8 cellular contexts compared by ENCODE assay signal in genomic region chr16:86554917-86555762, GRCh38. TPM values are rescaled to one million over a fixed set of nuclear protein-coding genes. Genes with fewer than 3 reads are reported as not detected.
DNase-seq lines count a peak whose midpoint lies in the region; ATAC-seq and TF ChIP-seq lines count a peak whose summit lies in the region.

A gene with protein sequence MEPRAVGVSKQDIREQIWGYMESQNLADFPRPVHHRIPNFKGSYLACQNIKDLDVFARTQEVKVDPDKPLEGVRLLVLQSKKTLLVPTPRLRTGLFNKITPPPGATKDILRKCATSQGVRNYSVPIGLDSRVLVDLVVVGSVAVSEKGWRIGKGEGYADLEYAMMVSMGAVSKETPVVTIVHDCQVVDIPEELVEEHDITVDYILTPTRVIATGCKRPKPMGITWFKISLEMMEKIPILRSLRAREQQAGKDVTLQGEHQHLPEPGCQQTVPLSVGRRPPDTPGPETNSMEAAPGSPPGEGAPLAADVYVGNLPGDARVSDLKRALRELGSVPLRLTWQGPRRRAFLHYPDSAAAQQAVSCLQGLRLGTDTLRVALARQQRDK (minus strand): TSS chr16:86555235. CDS start chr16:86555184, 51 bp downstream.

- H3K9me3 ChIP-seq in liver (ENCODE audit: control insufficient read depth in 4 of 4, low read length in 3 of 4): no peaks in the 10 kb centered on the region

- peak within 1 kb of the TSS; percentile 91 to 99 (median 93) for H3K4me3 ChIP-seq in liver (ENCODE audit: low read depth in 1 of 3, low read length in 3 of 3)

- peaks cover 0 to 16% (median 12%) of the 10 kb centered on the region in 4 donors for H3K4me1 ChIP-seq in liver (ENCODE audit: control insufficient read depth in 4 of 4, insufficient read depth in 4 of 4, low read length in 3 of 4)

- H3K27me3 ChIP-seq in liver (ENCODE audit: control insufficient read depth in 4 of 4, insufficient read depth in 4 of 4, low read length in 3 of 4): peaks cover 0 to 4% (median 0%) of the 10 kb centered on the region in 4 donors

- 5% methylated on average over 71 of the region's 71 CpGs for WGBS in liver

- DNase-seq in C1 segment of cervical spinal cord (lab: John Stamatoyannopoulos, UW) (peak; percentile 43 to 99 (median 87)), NCI-H748 treated with DMSO at 0.1 percent for 48 hours (lab: John Stamatoyannopoulos, UW) (peak; percentile 50), dermis microvascular lymphatic vessel endothelial cell (ENCODE audit: low read depth in 2 of 2) (peak; percentile 88 to 92)
- peak; percentile 92 to 94 for DNase-seq in activated CD4-positive, alpha-beta T cell treated with anti-CD3 and anti-CD28 coated beads, Interleukin-2, amount 50 U/mL, for 4 hours
- peak; percentile 97 for DNase-seq in stimulated activated CD4-positive, alpha-beta T cell treated with anti-CD3 and anti-CD28 coated beads, Interleukin-4, amount 100 ng/mL, for 1 hour

- TF ChIP-seq CTCF in liver (IDR thresholded peaks at IDR 0.05; ENCODE audit: low read depth, low read length, missing input control): no peak

- peaks cover 0 to 13% (median 4%) of the 10 kb centered on the region in 4 donors for H3K36me3 ChIP-seq in liver (ENCODE audit: control insufficient read depth in 4 of 4, insufficient read depth in 3 of 4, low read depth in 1 of 4, low read length in 3 of 4)

- H3K9ac ChIP-seq in liver (ENCODE audit: low read depth in 1 of 2, low read length in 2 of 2): peak within 1 kb of the TSS; percentile 95 to 97

- peak within 1 kb of the TSS; percentile 78 to 85 for H3K27ac ChIP-seq in liver (ENCODE audit: low read depth in 1 of 2, low read length in 2 of 2)

- ATAC-seq in GM19372 (IDR thresholded peaks at IDR 0.05; ENCODE audit: low read depth, unreplicated experiment) (peak; percentile 88), HG03520 (IDR thresholded peaks at IDR 0.05; ENCODE audit: unreplicated experiment) (peak; percentile 68)

- no peak for TF ChIP-seq RAD21 in liver (IDR thresholded peaks at IDR 0.05)

TF ChIP-seq in liver, 16 proteins besides CTCF, POLR2A, EP300 and RAD21:
- TF ChIP-seq HNF4G (IDR thresholded peaks at IDR 0.05) (no peak), TAF1 (conservative IDR thresholded peaks at IDR 0.05) (no peak), JUND (IDR thresholded peaks at IDR 0.05) (peak in 1 of 2 donors; percentile 35), NR2F2 (IDR thresholded peaks at IDR 0.05) (peak; percentile 0), EGR1 (IDR thresholded peaks at IDR 0.05; ENCODE audit: low read depth in 2 of 2) (no peak), REST (IDR thresholded peaks at IDR 0.05) (no peak), ATF3 (IDR thresholded peaks at IDR 0.05) (no peak), FOXA1 (IDR thresholded peaks at IDR 0.05) (no peak), SP1 (IDR thresholded peaks at IDR 0.05) (no peak), HNF4A (conservative IDR thresholded peaks at IDR 0.05) (no peak), GABPA (IDR thresholded peaks at IDR 0.05 in 1 of 2, conservative IDR thresholded peaks at IDR 0.05 in 1 of 2) (no peak), FOXA2 (IDR thresholded peaks at IDR 0.05) (no peak), RXRA (IDR thresholded peaks at IDR 0.05) (no peak), YY1 (IDR thresholded peaks at IDR 0.05) (peak; percentile 65)
- TF ChIP-seq, protein P1, sequence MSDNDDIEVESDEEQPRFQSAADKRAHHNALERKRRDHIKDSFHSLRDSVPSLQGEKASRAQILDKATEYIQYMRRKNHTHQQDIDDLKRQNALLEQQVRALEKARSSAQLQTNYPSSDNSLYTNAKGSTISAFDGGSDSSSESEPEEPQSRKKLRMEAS (IDR thresholded peaks at IDR 0.05): peak; percentile 18
- TF ChIP-seq, protein P2, sequence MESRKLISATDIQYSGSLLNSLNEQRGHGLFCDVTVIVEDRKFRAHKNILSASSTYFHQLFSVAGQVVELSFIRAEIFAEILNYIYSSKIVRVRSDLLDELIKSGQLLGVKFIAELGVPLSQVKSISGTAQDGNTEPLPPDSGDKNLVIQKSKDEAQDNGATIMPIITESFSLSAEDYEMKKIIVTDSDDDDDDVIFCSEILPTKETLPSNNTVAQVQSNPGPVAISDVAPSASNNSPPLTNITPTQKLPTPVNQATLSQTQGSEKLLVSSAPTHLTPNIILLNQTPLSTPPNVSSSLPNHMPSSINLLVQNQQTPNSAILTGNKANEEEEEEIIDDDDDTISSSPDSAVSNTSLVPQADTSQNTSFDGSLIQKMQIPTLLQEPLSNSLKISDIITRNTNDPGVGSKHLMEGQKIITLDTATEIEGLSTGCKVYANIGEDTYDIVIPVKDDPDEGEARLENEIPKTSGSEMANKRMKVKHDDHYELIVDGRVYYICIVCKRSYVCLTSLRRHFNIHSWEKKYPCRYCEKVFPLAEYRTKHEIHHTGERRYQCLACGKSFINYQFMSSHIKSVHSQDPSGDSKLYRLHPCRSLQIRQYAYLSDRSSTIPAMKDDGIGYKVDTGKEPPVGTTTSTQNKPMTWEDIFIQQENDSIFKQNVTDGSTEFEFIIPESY (IDR thresholded peaks at IDR 0.05): no peak

RNA-seq across cellular contexts. Expression of the gene that starts here (rescaled TPM):
- total RNA-seq in dermis microvascular lymphatic vessel endothelial cell (5.3 and 9.7 TPM in 2 replicates), liver (1 to 10 TPM; 7.7 to 8.1 TPM)
- polyA plus RNA-seq in liver: 1 to 10 TPM; 4.6 to 5.3 TPM

Comparison
In these comparisons a context has a peak if more than half of its experiments do, and no peak if none do; other contexts are left out.
1. Peak in every context shown above with its lines: DNase-seq, ATAC-seq, H3K4me3 ChIP-seq and H3K27ac ChIP-seq.